In genomic region chr11:64729851-64730382, GRCh38 we compare ENCODE assay signal across 11 cellular contexts. TPM values are rescaled to one million over a fixed set of nuclear protein-coding genes. Genes with fewer than 3 reads are reported as not detected.
DNase-seq lines count a peak whose midpoint lies in the region; ATAC-seq and TF ChIP-seq lines count a peak whose summit lies in the region.
"Had no signal": no experiment of that assay in that cellular context is flagged by ENCODE, and none has a peak within 500 bp of the region (broad histone marks: within the 10 kb centered on the region; RNA-seq: fewer than 3 reads in every experiment).

No MANE protein-coding gene starts in this region.

- peaks cover 17% of the 10 kb centered on the region for H3K4me1 ChIP-seq in ES-I3 (ENCODE audit: insufficient read depth, low read length)

- H3K27ac Mint-ChIP-seq in activated B cell treated with CpG ODN at 0.5 μM for 24 hours = peak overlapping the region; percentile 50
- H3K27ac Mint-ChIP-seq in stimulated activated memory B cell treated with anti-CD40 and anti-IgM and Interleukin-4, amounts not matched to agents 10 μg/mL and 1 μg/mL and 100 μg/mL, for 72 hours = no peak overlapping the region

- peaks cover 17% of the 10 kb centered on the region for H3K4me1 Mint-ChIP-seq in activated B cell treated with CpG ODN at 0.5 μM for 24 hours
- H3K4me1 Mint-ChIP-seq in stimulated activated memory B cell treated with anti-CD40 and anti-IgM and Interleukin-4, amounts not matched to agents 10 μg/mL and 1 μg/mL and 100 μg/mL, for 72 hours = peaks cover 15% of the 10 kb centered on the region

- POLR2A ChIA-PET in activated B cell treated with CpG ODN at 0.5 μM for 24 hours (lab: Charles Lee) = interaction anchor here (0.7 kb wide), 1 partner anchor 10 kb away, joined by 3 read pairs; no protein-coding TSS in a partner anchor

- ATAC-seq in activated B cell treated with CpG ODN at 0.5 μM for 24 hours (ENCODE audit: low read depth) (peak; percentile 40), HG03280 (IDR thresholded peaks at IDR 0.05; ENCODE audit: unreplicated experiment) (no peak), HG03457 (IDR thresholded peaks at IDR 0.05; ENCODE audit: unreplicated experiment) (no peak)
- no peak for ATAC-seq in stimulated activated memory B cell treated with anti-CD40 and anti-IgM and Interleukin-4, amounts not matched to agents 10 μg/mL and 1 μg/mL and 100 μg/mL, for 72 hours

- TF ChIP-seq CTCF in activated B cell treated with CpG ODN at 0.5 μM for 24 hours (IDR thresholded peaks at IDR 0.05) = no peak

- no peak overlapping the region for H3K4me3 Mint-ChIP-seq in activated B cell treated with CpG ODN at 0.5 μM for 24 hours
- no peak overlapping the region for H3K4me3 Mint-ChIP-seq in stimulated activated memory B cell treated with anti-CD40 and anti-IgM and Interleukin-4, amounts not matched to agents 10 μg/mL and 1 μg/mL and 100 μg/mL, for 72 hours

- H3K9me3 ChIP-seq in ES-I3 (ENCODE audit: control insufficient read depth, insufficient read depth, low read length) = no peaks in the 10 kb centered on the region

- H3K9ac ChIP-seq in ES-I3 (ENCODE audit: low read depth, low read length) = peak overlapping the region; percentile 28; the same call in 1 of the 2 replicates

- H3K36me3 Mint-ChIP-seq in activated B cell treated with CpG ODN at 0.5 μM for 24 hours (ENCODE audit: low read depth) = peaks cover 69% of the 10 kb centered on the region
- H3K36me3 Mint-ChIP-seq in stimulated activated memory B cell treated with anti-CD40 and anti-IgM and Interleukin-4, amounts not matched to agents 10 μg/mL and 1 μg/mL and 100 μg/mL, for 72 hours = peaks cover 24% of the 10 kb centered on the region

- no peaks in the 10 kb centered on the region for H3K27me3 Mint-ChIP-seq in activated B cell treated with CpG ODN at 0.5 μM for 24 hours
- no peaks in the 10 kb centered on the region for H3K27me3 Mint-ChIP-seq in stimulated activated memory B cell treated with anti-CD40 and anti-IgM and Interleukin-4, amounts not matched to agents 10 μg/mL and 1 μg/mL and 100 μg/mL, for 72 hours

- H3K9me3 Mint-ChIP-seq in activated B cell treated with CpG ODN at 0.5 μM for 24 hours = no peaks in the 10 kb centered on the region
- H3K9me3 Mint-ChIP-seq in stimulated activated memory B cell treated with anti-CD40 and anti-IgM and Interleukin-4, amounts not matched to agents 10 μg/mL and 1 μg/mL and 100 μg/mL, for 72 hours = no peaks in the 10 kb centered on the region

- DNase-seq in AG08395 (ENCODE audit: low spot score) (peak; percentile 53), activated B cell treated with CpG ODN at 0.5 μM for 24 hours (no peak), islet precursor cell (peak; percentile 93), H4 (ENCODE audit: low spot score) (no peak)
- DNase-seq: anterior cingulate cortex, GF-D8 had no signal

- no peaks in the 10 kb centered on the region; the same call in 1 of the 2 replicates for H3K36me3 ChIP-seq in ES-I3 (ENCODE audit: insufficient read depth, low read length)

- CTCF ChIA-PET in activated B cell treated with CpG ODN at 0.5 μM for 24 hours (lab: Charles Lee) = no interaction called here

- intact Hi-C loops in activated B cell treated with CpG ODN at 0.5 μM for 24 hours (cut with micrococcal nuclease) = no loop called here

RNA-seq across cellular contexts. Expression of gene NRXN2, which starts 6.9 kb away (rescaled TPM):
- total RNA-seq in activated B cell treated with CpG ODN at 0.5 μM for 24 hours = 0.54 and 0.73 TPM in 2 replicates
- total RNA-seq in H4 (2014; rRNA removed; shearing (Covaris generic)) = 0.17 and 0.35 TPM in 2 replicates

RNA-seq across cellular contexts. Expression of gene RASGRP2, which starts 14.0 kb away (rescaled TPM):
- total RNA-seq in activated B cell treated with CpG ODN at 0.5 μM for 24 hours = 165 and 177 TPM in 2 replicates
- not detected in 2 replicates for total RNA-seq in H4 (2014; rRNA removed; shearing (Covaris generic))
- total RNA-seq: NCI-H460 had no signal

RNA-seq across cellular contexts. Expression of gene PYGM, which starts 29.9 kb away (rescaled TPM):
- 3.2 and 4.8 TPM in 2 replicates for total RNA-seq in activated B cell treated with CpG ODN at 0.5 μM for 24 hours
- 0.25 TPM in 1 of 2 replicates, not detected in the other for total RNA-seq in H4 (2014; rRNA removed; shearing (Covaris generic))

RNA-seq across cellular contexts. Expression of gene SF1, which starts 48.4 kb away (rescaled TPM):
- 640 and 687 TPM in 2 replicates for total RNA-seq in activated B cell treated with CpG ODN at 0.5 μM for 24 hours
- 79.6 and 94.1 TPM in 2 replicates for total RNA-seq in H4 (2014; rRNA removed; shearing (Covaris generic))

Comparison
In these comparisons a context has a peak if more than half of its experiments do, and no peak if none do; other contexts are left out.
1. DNase-seq: peak in AG08395 (single experiment) and islet precursor cell (single experiment); none in activated B cell treated with CpG ODN at 0.5 μM for 24 hours (single experiment) and H4 (single experiment).
2. RNA of gene RASGRP2, which starts 14.0 kb away (total RNA-seq): 165 to 177 TPM in activated B cell treated with CpG ODN at 0.5 μM for 24 hours; not detected in H4; every median in the first group is over 100 times any median in the second.